Comparison of ENCODE assay signal across 8 cellular contexts in genomic region chr1:21324368-21325137, GRCh38. TPM values are rescaled to one million over a fixed set of nuclear protein-coding genes. Genes with fewer than 3 reads are reported as not detected.
DNase-seq lines count a peak whose midpoint lies in the region; ATAC-seq and TF ChIP-seq lines count a peak whose summit lies in the region.

No MANE protein-coding gene starts in this region.

- H3K4me3 ChIP-seq in Panc1 (ENCODE audit: low read depth in 2 of 2, low read length in 2 of 2) (peak overlapping the region in 1 of 2 experiments; percentile 38; a peak in 2 of 4 replicates), uterus (no peak overlapping the region)

- DNase-seq in H4 (ENCODE audit: low spot score), result peak; percentile 91
- DNase-seq in Panc1 (ENCODE audit: low read depth, low spot score), result no peak
- DNase-seq in activated effector memory CD4-positive, alpha-beta T cell treated with anti-CD3 and anti-CD28 coated beads, Interleukin-2, amount 50 U/mL, for 16 hours, result peak; percentile 90
- peak; percentile 87 for DNase-seq in Right ventricle myocardium inferior (ENCODE audit: missing footprints)
- DNase-seq in retina, result peak; percentile 61
- DNase-seq in uterus, result peak; percentile 81 to 87
- DNase-seq in HuH-7.5 (ENCODE audit: low spot score), result no peak

- H3K27ac ChIP-seq in Panc1 (ENCODE audit: low read length), result peak overlapping the region; percentile 97
- H3K27ac ChIP-seq in uterus, result peak overlapping the region; percentile 85 to 93

- H3K36me3 ChIP-seq in Panc1 (ENCODE audit: control insufficient read depth, insufficient read depth, low read length) (no peaks in the 10 kb centered on the region; the same call in 1 of the 2 replicates), uterus (no peaks in the 10 kb centered on the region)

- TF ChIP-seq POLR2A in uterus (IDR thresholded peaks at IDR 0.05), result peak in 1 of 2 donors; percentile 21

- TF ChIP-seq CTCF in Panc1 (IDR thresholded peaks at IDR 0.05) (no peak), uterus (IDR thresholded peaks at IDR 0.05) (no peak)

- H3K9me3 ChIP-seq in Panc1 (ENCODE audit: control insufficient read depth, insufficient read depth, low read depth, low read length) (no peaks in the 10 kb centered on the region), uterus (no peaks in the 10 kb centered on the region)

- POLR2A ChIA-PET in Panc1 (lab: Charles Lee), result interaction anchor here (0.7 kb wide), 1 partner anchor 35 kb away, joined by 5 read pairs; no protein-coding TSS in a partner anchor

- H3K27me3 ChIP-seq in Panc1 (ENCODE audit: control insufficient read depth, insufficient read depth, low read length) (no peaks in the 10 kb centered on the region), uterus (no peaks in the 10 kb centered on the region)

- intact Hi-C loops in Panc1 (cut with micrococcal nuclease; ENCODE audit: unreplicated experiment), result no loop called here
- intact Hi-C loops in Right ventricle myocardium inferior (cut with DNase I), result no loop called here
- intact Hi-C loops in uterus (cut with DNase I; ENCODE audit: low total_unique reads), result no loop called here

- BruUV-seq in Panc1 (replicated peaks; lab: Mats Ljungman, UMichigan), result no TSS peak

- CTCF ChIA-PET in Panc1 (lab: Charles Lee), result interaction anchor here (0.7 to 2.5 kb wide), 7 partner anchors 11 to 179 kb away, joined by 3 to 10 read pairs (median 5); no protein-coding TSS in a partner anchor

- in situ Hi-C loops in Panc1 (cut with HindIII; ENCODE audit: low pct_unique_long_range_greater_than_20kb, low sequenced_read_pairs), result no loop called here

- ATAC-seq in Panc1, result peak; percentile 79
- ATAC-seq in Right ventricle myocardium inferior, result peak; percentile 76
- ATAC-seq in HG03108 (IDR thresholded peaks at IDR 0.05; ENCODE audit: unreplicated experiment), result no peak

- peaks cover 91% of the 10 kb centered on the region for H3K4me1 ChIP-seq in Panc1 (ENCODE audit: control insufficient read depth, insufficient read depth, low read length)
- peaks cover 36 to 55% of the 10 kb centered on the region in 2 donors for H3K4me1 ChIP-seq in uterus

RNA-seq across cellular contexts. Expression of gene ECE1, which starts 34.3 kb away (rescaled TPM):
- 55.2 and 64.7 TPM in 2 replicates for total RNA-seq in H4 (2014; rRNA removed; shearing (Covaris generic))
- total RNA-seq in Panc1 (2021; ENCODE audit: unreplicated experiment) (192 TPM), Right ventricle myocardium inferior (49.3 TPM), uterus (100 to 1,000 TPM in 1 of 4 donors, 10 to 100 TPM in 3; 45.6 to 175 (median 59.1) TPM)
- 250 TPM for polyA plus RNA-seq in Panc1 (2012; ENCODE audit: insufficient read length)

Comparison
In these comparisons a context has a peak if more than half of its experiments do, and no peak if none do; other contexts are left out.
1. DNase-seq: peak in H4 (single experiment), activated effector memory CD4-positive, alpha-beta T cell treated with anti-CD3 and anti-CD28 coated beads, Interleukin-2, amount 50 U/mL, for 16 hours (single experiment), Right ventricle myocardium inferior (single experiment), retina (single experiment) and uterus (2 of 2); none in Panc1 (single experiment) and HuH-7.5 (single experiment).